ENCODE assay signal across 8 cellular contexts in the genomic region with DNA sequence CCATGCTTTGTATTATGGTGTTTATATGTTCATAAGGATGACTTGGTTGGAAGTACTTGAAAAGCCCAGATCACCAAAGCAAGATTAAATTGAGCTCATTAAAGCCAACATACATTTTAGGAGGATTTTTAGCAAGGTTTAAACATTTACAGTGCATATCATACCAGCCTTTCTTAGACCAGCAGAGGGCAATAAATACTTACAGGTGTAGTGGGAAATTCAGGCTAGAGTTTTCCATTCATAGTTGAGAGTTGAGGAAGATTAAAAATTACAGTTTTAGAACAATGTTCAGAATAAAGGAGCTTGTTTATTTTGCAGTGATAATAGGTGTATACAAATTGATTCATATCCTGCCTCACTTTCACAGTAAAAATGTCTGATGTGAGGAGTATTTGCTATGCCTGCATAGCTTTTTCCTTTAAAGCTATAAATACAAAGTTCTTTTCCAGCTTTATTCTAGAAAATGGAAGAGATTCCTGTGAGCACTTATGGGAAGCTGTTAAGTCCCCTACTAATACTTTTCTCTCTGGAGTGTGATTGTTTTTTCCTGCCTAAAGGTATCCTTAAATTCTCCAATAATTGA. TPM values are rescaled to one million over a fixed set of nuclear protein-coding genes. Genes with fewer than 3 reads are reported as not detected.
A peak's percentile ranks its signal among the peaks of the same experiment; 100 is the strongest.
DNase-seq lines count a peak whose midpoint lies in the region; ATAC-seq and TF ChIP-seq lines count a peak whose summit lies in the region.

No MANE protein-coding gene starts in this region.

- no peak overlapping the region for H3K4me3 Mint-ChIP-seq in endodermal cell

- H3K36me3 ChIP-seq in PC-3 (ENCODE audit: low read depth, low read length) (peaks cover 66% of the 10 kb centered on the region), endodermal cell (ENCODE audit: control insufficient read depth, insufficient read depth, low read length) (peaks cover 65% of the 10 kb centered on the region)

- H3K4me2 ChIP-seq in PC-3 (ENCODE audit: low read length) = no peak overlapping the region

- intact Hi-C loops in PC-3 (cut with micrococcal nuclease) = loop anchor here (1.0 to 2.0 kb wide), 6 partner anchors 158 to 390 kb away; no protein-coding TSS in a partner anchor

- no peak overlapping the region for H3K9ac ChIP-seq in PC-3 (ENCODE audit: low read length)
- H3K9ac ChIP-seq in endodermal cell (ENCODE audit: extremely low read depth, low read length, poor library complexity, severe bottlenecking) = no peak overlapping the region

- H3K9me2 ChIP-seq in PC-3 (replicated peaks; ENCODE audit: low read length) = no peaks in the 10 kb centered on the region

- H3K36me3 Mint-ChIP-seq in endodermal cell (ENCODE audit: low read depth) = peaks cover 43% of the 10 kb centered on the region

- H3K27ac ChIP-seq in AG04450 (ENCODE audit: low read depth, low read length) (no peak overlapping the region), PC-3 (ENCODE audit: low read length) (no peak overlapping the region), endodermal cell (ENCODE audit: low read depth, low read length) (no peak overlapping the region)

- no peaks in the 10 kb centered on the region for H3K79me2 ChIP-seq in PC-3 (ENCODE audit: low read length)

- POLR2A ChIA-PET in AG04450 (lab: Yijun Ruan, JAX) = interaction anchor here (0.5 to 1.7 kb wide), 3 partner anchors 215 to 385 kb away, joined by 3 read pairs; no protein-coding TSS in a partner anchor
- POLR2A ChIA-PET in PC-3 (lab: Charles Lee; ENCODE audit: unreplicated experiment) = interaction anchor here (0.5 to 1.0 kb wide), 7 partner anchors 8 to 537 kb away, joined by 3 to 8 read pairs (median 4); no protein-coding TSS in a partner anchor

- no peaks in the 10 kb centered on the region for H3K9me3 Mint-ChIP-seq in endodermal cell

- no peaks in the 10 kb centered on the region for H3K27me3 ChIP-seq in AG04450 (ENCODE audit: control insufficient read depth, insufficient read depth, low read length)
- no peaks in the 10 kb centered on the region for H3K27me3 ChIP-seq in PC-3 (ENCODE audit: low read length)
- no peaks in the 10 kb centered on the region for H3K27me3 ChIP-seq in endodermal cell (ENCODE audit: control insufficient read depth, insufficient read depth, low read length, poor library complexity, severe bottlenecking)

- ATAC-seq in PC-3 (peak; percentile 99), HG03175 (IDR thresholded peaks at IDR 0.05; ENCODE audit: unreplicated experiment) (no peak)

- H3K4me1 ChIP-seq in PC-3 (ENCODE audit: insufficient read depth, low read length) = no peaks in the 10 kb centered on the region
- no peaks in the 10 kb centered on the region for H3K4me1 ChIP-seq in endodermal cell (ENCODE audit: control insufficient read depth, insufficient read depth, low read length)

- no peaks in the 10 kb centered on the region for H3K9me3 ChIP-seq in AG04450 (ENCODE audit: control insufficient read depth, insufficient read depth, low read length)
- H3K9me3 ChIP-seq in PC-3 (ENCODE audit: low read length) = no peaks in the 10 kb centered on the region
- no peaks in the 10 kb centered on the region for H3K9me3 ChIP-seq in endodermal cell (ENCODE audit: control insufficient read depth, low read length)

- H4K20me1 ChIP-seq in PC-3 (ENCODE audit: low read length) = no peaks in the 10 kb centered on the region

- no peak overlapping the region for H2AFZ ChIP-seq in PC-3 (ENCODE audit: low read length)

- DNase-seq in AG04450 (ENCODE audit: low read depth, low spot score) = peak; percentile 8
- peak; percentile 76 for DNase-seq in PC-3
- DNase-seq in endodermal cell = no peak
- DNase-seq in middle frontal gyrus (ENCODE audit: extremely low spot score, low spot score) = peak; percentile 39
- no peak for DNase-seq in NCI-H1048 (lab: John Stamatoyannopoulos, UW)
- DNase-seq in NCI-H1930 (lab: John Stamatoyannopoulos, UW) = no peak

- no peak overlapping the region for H3K4me3 ChIP-seq in AG04450 (ENCODE audit: low read depth, low read length)
- H3K4me3 ChIP-seq in GM12875 (ENCODE audit: low read depth, low read length) = no peak overlapping the region
- H3K4me3 ChIP-seq in PC-3 (ENCODE audit: low read length) = no peak overlapping the region
- no peak overlapping the region for H3K4me3 ChIP-seq in endodermal cell (ENCODE audit: low read length)

- H3F3A ChIP-seq in PC-3 (ENCODE audit: low read length, unreplicated experiment) = no peaks in the 10 kb centered on the region

- H3K27ac Mint-ChIP-seq in endodermal cell = no peak overlapping the region

- TF ChIP-seq CTCF in AG04450 (IDR thresholded peaks at IDR 0.05; ENCODE audit: low read depth, low read length) (peak; percentile 79), GM12875 (IDR thresholded peaks at IDR 0.05; ENCODE audit: borderline replicate concordance, insufficient read depth, low read depth, low read length) (peak; percentile 29; the same call in 1 of the 2 replicates), PC-3 (conservative IDR thresholded peaks at IDR 0.05; ENCODE audit: low read depth, low read length) (peak; percentile 98), endodermal cell (conservative IDR thresholded peaks at IDR 0.05) (peak; percentile 84)

- CTCF ChIA-PET in AG04450 (lab: Charles Lee) (interaction anchor here (0.6 to 5.7 kb wide), 92 partner anchors 8 to 759 kb away, joined by 3 to 283 read pairs (median 6); a partner anchor contains a TSS), PC-3 (lab: Charles Lee) (interaction anchor here (0.6 to 2.4 kb wide), 29 partner anchors 10 to 763 kb away, joined by 3 to 78 read pairs (median 5); a partner anchor contains a TSS)

- no peaks in the 10 kb centered on the region for H3K27me3 Mint-ChIP-seq in endodermal cell (ENCODE audit: insufficient read depth)

- no TSS peak for BruUV-seq in PC-3 (replicated peaks; lab: Mats Ljungman, UMichigan)

- no peaks in the 10 kb centered on the region for H3K4me1 Mint-ChIP-seq in endodermal cell

RNA-seq across cellular contexts. Expression of a gene that starts 35.3 kb away (rescaled TPM):
- 4.0 and 6.0 TPM in 2 replicates for polyA plus RNA-seq in AG04450 (2011; rRNA removed)
- polyA minus RNA-seq in AG04450 (2011; rRNA and poly(A)+ RNA removed) = 6.8 and 11.2 TPM in 2 replicates
- 57.9 and 65.0 TPM in 2 replicates for total RNA-seq in PC-3 (2014; rRNA removed)
- 10 to 100 TPM; 45.5 to 73.8 TPM for total RNA-seq in endodermal cell
- polyA plus RNA-seq in endodermal cell (2013, experiment 1 of 2) = 42.6 TPM
- 30.9 TPM for polyA plus RNA-seq in endodermal cell (2013, experiment 2 of 2)

RNA-seq across cellular contexts. Expression of a gene that starts 35.5 kb away (rescaled TPM):
- 17.9 and 20.1 TPM in 2 replicates for polyA plus RNA-seq in AG04450 (2011; rRNA removed)
- 37.5 and 50.3 TPM in 2 replicates for polyA minus RNA-seq in AG04450 (2011; rRNA and poly(A)+ RNA removed)
- total RNA-seq in PC-3 (2014; rRNA removed) = 25.3 and 28.3 TPM in 2 replicates
- total RNA-seq in endodermal cell = 10 to 100 TPM; 27.6 to 32.8 TPM
- 22.5 TPM for polyA plus RNA-seq in endodermal cell (2013, experiment 1 of 2)
- 21.6 TPM for polyA plus RNA-seq in endodermal cell (2013, experiment 2 of 2)

Comparison
In these comparisons a context has a peak if more than half of its experiments do, and no peak if none do; other contexts are left out.
1. DNase-seq: peak in AG04450 (single experiment), PC-3 (single experiment) and middle frontal gyrus (single experiment); none in endodermal cell (single experiment), NCI-H1048 (single experiment) and NCI-H1930 (0 of 2).
2. CTCF ChIP-seq: peak in every context shown above with its lines; median percentile 98 in PC-3; 84 in endodermal cell; 79 in AG04450; 29 in GM12875.